In genomic region chr4:143599827-143600226, GRCh38 we compare ENCODE assay signal across 13 cellular contexts.
DNase-seq lines count a peak whose midpoint lies in the region; TF ChIP-seq lines count a peak whose summit lies in the region.
"Had no signal": no experiment of that assay in that cellular context is flagged by ENCODE, and none has a peak within 500 bp of the region (broad histone marks: within the 10 kb centered on the region; RNA-seq: fewer than 3 reads in every experiment).

No MANE protein-coding gene starts in this region.

- H3K4me1 Mint-ChIP-seq in CD14-positive monocyte = no peaks in the 10 kb centered on the region
- H3K4me1 Mint-ChIP-seq: CD8-positive, alpha-beta memory T cell; IgD-negative memory B cell had no signal

- intact Hi-C loops in CD14-positive monocyte (cut with micrococcal nuclease) = no loop called here

- H3K9me3 Mint-ChIP-seq in CD14-positive monocyte = peaks cover 1 to 8% (median 3%) of the 10 kb centered on the region in 7 donors

- H3K27ac Mint-ChIP-seq in CD14-positive monocyte = no peak overlapping the region
- H3K27ac Mint-ChIP-seq: CD8-positive, alpha-beta memory T cell; H9; IgD-negative memory B cell had no signal

- H3K36me3 Mint-ChIP-seq in CD14-positive monocyte = no peaks in the 10 kb centered on the region

- no peak for TF ChIP-seq CTCF in CD14-positive monocyte (IDR thresholded peaks at IDR 0.05)

- DNase-seq in EL (peak; percentile 13), T1000 (lab: John Stamatoyannopoulos, UW) (peak; percentile 6), myocyte (ENCODE audit: low read depth) (peak; percentile 12), CD14-positive monocyte (ENCODE audit: low spot score) (no peak), NCI-H1092 (lab: John Stamatoyannopoulos, UW) (no peak), activated gamma-delta T cell treated with Interleukin-2 at 50 U/mL for 16 hours (no peak), cerebellar cortex (ENCODE audit: low spot score) (no peak)
- DNase-seq: Caco-2; CD8-positive, alpha-beta memory T cell; DND-41; GOT3; H9 had no signal

- H3K27me3 Mint-ChIP-seq in CD14-positive monocyte (ENCODE audit: low read depth in 3 of 3) = peaks cover 1 to 6% (median 2%) of the 10 kb centered on the region in 3 donors

- H3K4me3 Mint-ChIP-seq in CD14-positive monocyte = no peak overlapping the region
- H3K4me3 Mint-ChIP-seq: CD8-positive, alpha-beta memory T cell; H9; IgD-negative memory B cell had no signal

Comparison
In these comparisons a context has a peak if more than half of its experiments do, and no peak if none do; other contexts are left out.
1. DNase-seq: peak in EL (single experiment), T1000 (single experiment) and myocyte (single experiment); none in CD14-positive monocyte (single experiment), NCI-H1092 (single experiment), activated gamma-delta T cell treated with Interleukin-2 at 50 U/mL for 16 hours (single experiment) and cerebellar cortex (single experiment).